ENCODE assay signal across 8 cellular contexts in the genomic region with DNA sequence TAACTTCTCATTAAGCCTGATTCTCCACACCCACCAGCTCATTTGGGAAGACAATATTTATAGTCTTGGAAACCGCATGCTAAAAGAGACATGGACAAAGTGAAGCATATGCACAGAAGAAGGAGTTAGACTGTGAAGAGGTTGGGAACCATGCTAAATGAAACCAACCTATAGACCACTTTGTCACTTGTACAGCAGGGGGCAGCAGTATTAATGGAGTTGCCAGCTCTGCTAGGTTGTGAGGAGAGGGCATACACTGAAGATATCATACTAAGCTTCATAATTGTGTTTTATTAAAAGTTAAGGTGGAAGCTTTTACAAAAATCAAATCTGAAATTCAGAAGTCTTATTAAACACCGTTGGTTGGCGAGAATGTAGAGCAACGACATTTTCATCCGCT. TPM values are rescaled to one million over a fixed set of nuclear protein-coding genes. Genes with fewer than 3 reads are reported as not detected.
DNase-seq lines count a peak whose midpoint lies in the region; ATAC-seq and TF ChIP-seq lines count a peak whose summit lies in the region.

No MANE protein-coding gene starts in this region.

- DNase-seq in NOMO-1 treated with dmso at 0.1 percent for 144 hours (lab: John Stamatoyannopoulos, UW; ENCODE audit: unreplicated experiment) (peak; percentile 4), NOMO-1 treated with DMSO at 0.1 percent for 48 hours (lab: John Stamatoyannopoulos, UW; ENCODE audit: unreplicated experiment) (no peak), NT2/D1 (ENCODE audit: low read depth, low spot score) (peak; percentile 9), esophagus squamous epithelium (lab: John Stamatoyannopoulos, UW) (no peak), testis (peak; percentile 62), posterior vena cava (ENCODE audit: low spot score) (no peak)

- H3K27me3 ChIP-seq in NT2/D1 (ENCODE audit: insufficient read depth, insufficient read length) (no peaks in the 10 kb centered on the region), esophagus squamous epithelium (no peaks in the 10 kb centered on the region), testis (no peaks in the 10 kb centered on the region)

- no peaks in the 10 kb centered on the region for H3K9me3 ChIP-seq in NT2/D1 (ENCODE audit: insufficient read depth, low read length)
- H3K9me3 ChIP-seq in esophagus squamous epithelium, result peaks cover 0 to 3% (median 0%) of the 10 kb centered on the region in 3 donors
- H3K9me3 ChIP-seq in testis, result no peaks in the 10 kb centered on the region

- H3K27ac ChIP-seq in esophagus squamous epithelium (no peak overlapping the region), testis (no peak overlapping the region)

- TF ChIP-seq CTCF in esophagus squamous epithelium (IDR thresholded peaks at IDR 0.05), result peak in 4 of 6 experiments; percentile 18 to 60 (median 30)
- TF ChIP-seq CTCF in testis (IDR thresholded peaks at IDR 0.05), result peak in 2 of 3 experiments; percentile 18 to 26

- intact Hi-C loops in esophagus squamous epithelium (cut with DNase I) (no loop called here), testis (cut with DNase I; ENCODE audit: low total_unique reads) (no loop called here), posterior vena cava (cut with DNase I) (no loop called here)

- TF ChIP-seq POLR2A in esophagus squamous epithelium (IDR thresholded peaks at IDR 0.05) (no peak), testis (IDR thresholded peaks at IDR 0.05) (no peak)

- H3K4me3 ChIP-seq in NT2/D1 (ENCODE audit: insufficient read length, low read depth), result no peak overlapping the region
- no peak overlapping the region for H3K4me3 ChIP-seq in esophagus squamous epithelium
- H3K4me3 ChIP-seq in testis, result no peak overlapping the region

- H3K36me3 ChIP-seq in NT2/D1 (ENCODE audit: insufficient read depth, insufficient read length, low read length) (no peaks in the 10 kb centered on the region), esophagus squamous epithelium (no peaks in the 10 kb centered on the region), testis (ENCODE audit: low read depth, missing control alignments) (no peaks in the 10 kb centered on the region)

- 89 to 94% methylated on average over 5 of the region's 5 CpGs for WGBS in esophagus squamous epithelium, 2 donors
- 84 to 87% methylated on average over 5 of the region's 5 CpGs for WGBS in testis, 2 donors

- H3K4me1 ChIP-seq in NT2/D1 (ENCODE audit: insufficient read depth, insufficient read length) (no peaks in the 10 kb centered on the region), esophagus squamous epithelium (no peaks in the 10 kb centered on the region), testis (no peaks in the 10 kb centered on the region)

- H3K9ac ChIP-seq in NT2/D1 (ENCODE audit: insufficient read length, low read depth), result no peak overlapping the region

- ATAC-seq in HG02759 (IDR thresholded peaks at IDR 0.05; ENCODE audit: unreplicated experiment) (peak; percentile 85), HG03175 (IDR thresholded peaks at IDR 0.05; ENCODE audit: unreplicated experiment) (no peak)

RNA-seq across cellular contexts. Expression of a gene that starts 38.3 kb away (rescaled TPM):
- total RNA-seq in esophagus squamous epithelium (under 1 TPM in 3 of 4 donors, not detected in 1; 0.47 to 0.76 (median 0.61) TPM), testis (1 to 10 TPM; 7.2 to 9.2 TPM), posterior vena cava (under 1 TPM; 0.14 to 0.42 TPM)
- 2.2 TPM for polyA plus RNA-seq in testis (ENCODE audit: insufficient read depth, low read depth, low replicate concordance)

Comparison
In these comparisons a context has a peak if more than half of its experiments do, and no peak if none do; other contexts are left out.
1. DNase-seq: peak in NOMO-1 treated with dmso at 0.1 percent for 144 hours (single experiment), NT2/D1 (single experiment) and testis (single experiment); none in NOMO-1 treated with DMSO at 0.1 percent for 48 hours (single experiment), esophagus squamous epithelium (single experiment) and posterior vena cava (single experiment).
2. RNA of a gene that starts 38.3 kb away (total RNA-seq): 7.2 to 9.2 TPM in testis; 0.47 to 0.76 TPM in esophagus squamous epithelium and 0.14 to 0.42 TPM in posterior vena cava; every median in the first group is over 4 times any median in the second.